In the genomic region with DNA sequence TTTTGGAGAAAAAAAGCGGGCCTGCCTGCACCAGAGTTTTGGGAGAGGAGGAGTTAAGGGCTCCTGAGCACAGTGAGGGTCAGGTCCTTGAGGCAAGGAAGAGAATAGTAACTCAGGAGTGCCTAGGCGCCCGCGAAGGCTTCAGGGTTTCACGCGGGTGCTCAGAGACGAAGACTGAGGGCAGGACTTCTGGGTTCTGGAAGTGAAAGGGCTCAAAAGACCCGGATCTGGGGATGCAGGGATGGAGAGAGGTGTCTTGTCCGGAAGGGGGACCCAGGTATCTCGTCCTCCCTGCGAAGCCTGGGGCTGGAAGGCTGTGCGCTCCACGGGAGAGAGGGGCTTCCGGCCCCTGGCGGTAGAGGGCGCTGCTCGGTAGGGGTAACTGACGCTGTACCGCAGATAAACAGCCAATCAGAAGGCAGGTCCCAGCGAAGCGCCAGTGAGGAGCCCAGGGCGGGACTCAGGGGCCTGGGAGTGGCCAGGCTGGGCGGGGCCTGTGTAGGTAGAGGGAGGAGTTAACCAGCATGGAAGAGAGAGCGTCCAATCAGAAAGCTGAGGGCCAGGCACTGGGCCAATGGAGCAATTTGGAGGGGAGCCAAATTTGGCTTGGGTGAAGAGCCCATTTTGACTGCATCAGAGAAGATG, we compare ENCODE assay signal across 8 cellular contexts. TPM values are rescaled to one million over a fixed set of nuclear protein-coding genes. Genes with fewer than 3 reads are reported as not detected.
A peak's percentile ranks its signal among the peaks of the same experiment; 100 is the strongest.
DNase-seq lines count a peak whose midpoint lies in the region; ATAC-seq lines count a peak whose summit lies in the region.

No MANE protein-coding gene starts in this region.

- DNase-seq in Daoy (ENCODE audit: low read depth) (peak; percentile 76), HUDEP-2 (lab: John Stamatoyannopoulos, UW; ENCODE audit: unreplicated experiment in 76 of 76) (peak in 67 of 76 experiments; percentile 23 to 93 (median 76)), RPMI8226 (peak; percentile 84), T47D (ENCODE audit: low read depth in 1 of 2, low spot score in 1 of 2) (peak; percentile 67 to 90)

- ATAC-seq in HG02938 (IDR thresholded peaks at IDR 0.05; ENCODE audit: unreplicated experiment) = no peak
- ATAC-seq in HG03139 (IDR thresholded peaks at IDR 0.05; ENCODE audit: unreplicated experiment) = no peak

- H3K4me3 ChIP-seq in iPS-18c (ENCODE audit: insufficient read depth, low read depth, low read length) (peak overlapping the region; percentile 67), skeletal muscle tissue (ENCODE audit: low read length in 3 of 3) (peak overlapping the region; percentile 68 to 71 (median 70))

- peaks cover 10 to 29% (median 11%) of the 10 kb centered on the region in 3 donors for H3K27me3 ChIP-seq in skeletal muscle tissue (ENCODE audit: control insufficient read depth in 3 of 3, insufficient read depth in 3 of 3, low read length in 3 of 3)

- H3K36me3 ChIP-seq in skeletal muscle tissue (ENCODE audit: control insufficient read depth in 3 of 3, insufficient read depth in 3 of 3, low read length in 3 of 3) = peaks cover 0 to 9% (median 7%) of the 10 kb centered on the region in 3 donors

- in situ Hi-C loops in T47D (cut with HindIII; ENCODE audit: low pct_unique_long_range_greater_than_20kb, low sequenced_read_pairs) = no loop called here

- peaks cover 2% of the 10 kb centered on the region for H3K9me3 ChIP-seq in iPS-18c (ENCODE audit: control insufficient read depth, insufficient read depth, low read length)
- H3K9me3 ChIP-seq in skeletal muscle tissue (ENCODE audit: control insufficient read depth in 3 of 3, low read length in 3 of 3) = no peaks in the 10 kb centered on the region

- peak overlapping the region; percentile 22 to 83 (median 67) for H3K9ac ChIP-seq in skeletal muscle tissue (ENCODE audit: low read depth in 1 of 3, low read length in 3 of 3)

- peaks cover 16 to 18% (median 17%) of the 10 kb centered on the region in 3 donors for H3K4me1 ChIP-seq in skeletal muscle tissue (ENCODE audit: control insufficient read depth in 3 of 3, insufficient read depth in 3 of 3, low read length in 3 of 3)

- peak overlapping the region; percentile 83 for H3K27ac ChIP-seq in skeletal muscle tissue (ENCODE audit: low read depth, low read length)

RNA-seq across cellular contexts. Expression of a gene that starts 0.7 kb away (rescaled TPM):
- 20.7 and 22.9 TPM in 2 replicates for total RNA-seq in Daoy (2014; rRNA removed; shearing (Covaris generic))
- 30.8 TPM for total RNA-seq in skeletal muscle tissue

RNA-seq across cellular contexts. Expression of a gene that starts 10.2 kb away (rescaled TPM):
- total RNA-seq in Daoy (2014; rRNA removed; shearing (Covaris generic)) = not detected in 2 replicates
- not detected for total RNA-seq in skeletal muscle tissue

RNA-seq across cellular contexts. Expression of a gene that starts 13.4 kb away (rescaled TPM):
- 13.7 and 16.1 TPM in 2 replicates for total RNA-seq in Daoy (2014; rRNA removed; shearing (Covaris generic))
- 6.8 TPM for total RNA-seq in skeletal muscle tissue

RNA-seq across cellular contexts. Expression of a gene that starts 30.1 kb away (rescaled TPM):
- 0.15 TPM in 1 of 2 replicates, not detected in the other for total RNA-seq in Daoy (2014; rRNA removed; shearing (Covaris generic))
- 0.52 TPM for total RNA-seq in skeletal muscle tissue

RNA-seq across cellular contexts. Expression of a gene that starts 35.5 kb away (rescaled TPM):
- 33.3 and 35.3 TPM in 2 replicates for total RNA-seq in Daoy (2014; rRNA removed; shearing (Covaris generic))
- total RNA-seq in skeletal muscle tissue = 30.8 TPM
